ENCODE assay signal across 8 cellular contexts in the genomic region with DNA sequence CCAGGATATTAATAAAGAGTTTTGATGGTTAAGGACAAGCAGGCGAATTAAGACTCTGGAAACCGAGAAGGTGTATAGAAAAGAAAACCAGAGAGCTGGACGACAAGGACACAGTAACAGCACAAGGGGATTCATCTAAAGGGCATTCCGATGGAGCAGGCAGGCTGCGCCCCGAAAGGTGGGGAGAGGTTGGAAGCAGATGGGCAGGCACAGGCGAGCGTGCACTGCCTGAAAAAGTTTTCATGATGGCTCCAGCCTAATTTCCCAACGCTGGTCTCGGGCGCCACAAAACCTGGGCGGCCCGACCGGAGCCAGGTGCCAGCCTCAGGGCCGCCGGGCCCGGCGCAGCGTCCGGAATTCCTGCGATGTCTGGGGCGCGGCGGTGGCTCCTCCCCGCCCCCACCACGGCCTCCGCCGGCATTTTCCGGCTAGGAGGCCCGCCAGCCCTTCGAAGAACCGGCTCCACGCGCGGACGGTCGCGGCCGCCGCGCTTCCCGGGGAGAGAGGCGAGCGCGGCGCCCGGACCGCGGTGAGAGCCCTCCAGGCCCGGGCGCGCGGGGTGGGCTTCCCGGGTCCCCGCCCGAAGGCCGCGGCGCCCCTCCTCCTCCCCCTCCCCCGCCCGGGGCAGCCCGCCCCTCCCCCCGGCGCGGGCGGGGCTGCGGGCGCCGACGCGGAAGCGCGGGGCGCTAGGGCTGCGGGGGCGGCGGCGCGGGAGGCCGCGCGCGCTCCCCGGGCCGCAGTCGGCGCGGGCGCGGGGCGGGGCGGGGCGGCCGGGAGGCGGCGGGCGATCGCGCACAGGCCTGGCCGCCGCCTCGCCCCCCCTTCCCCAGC. TPM values are rescaled to one million over a fixed set of nuclear protein-coding genes. Genes with fewer than 3 reads are reported as not detected.
DNase-seq lines count a peak whose midpoint lies in the region; ATAC-seq and TF ChIP-seq lines count a peak whose summit lies in the region.

No MANE protein-coding gene starts in this region.

- H3K4me1 ChIP-seq in esophagus muscularis mucosa: peaks cover 15 to 38% (median 35%) of the 10 kb centered on the region in 4 donors

- intact Hi-C loops in esophagus muscularis mucosa (cut with DNase I): loop anchor here (2.0 to 5.0 kb wide), 3 partner anchors 27 to 99 kb away; partner anchors contain the start of gene VPS26C

- ATAC-seq in GM18873 (IDR thresholded peaks at IDR 0.05; ENCODE audit: low FRiP score, unreplicated experiment) (peak; percentile 16), HG03095 (IDR thresholded peaks at IDR 0.05; ENCODE audit: unreplicated experiment) (peak; percentile 21)

- H3K36me3 ChIP-seq in esophagus muscularis mucosa: no peaks in the 10 kb centered on the region

- no peaks in the 10 kb centered on the region for H3K9me3 ChIP-seq in esophagus muscularis mucosa

- WGBS in esophagus muscularis mucosa: 0% methylated on average over 12 of the region's 102 CpGs

- peak; percentile 72 for TF ChIP-seq POLR2A in esophagus muscularis mucosa (IDR thresholded peaks at IDR 0.05; ENCODE audit: low read depth)

- peak overlapping the region; percentile 79 to 97 (median 95) for H3K4me3 ChIP-seq in esophagus muscularis mucosa

- no peak for TF ChIP-seq CTCF in esophagus muscularis mucosa (IDR thresholded peaks at IDR 0.05)

- DNase-seq in AG08395 (ENCODE audit: low spot score) (peak; percentile 54), NCI-H774 (lab: John Stamatoyannopoulos, UW) (peak; percentile 72), activated T-cell treated with anti-CD3 and anti-CD28 coated beads for 48 hours (ENCODE audit: low read depth) (peak; percentile 56), esophagus muscularis mucosa (ENCODE audit: extremely low spot score) (no peak), myocyte (ENCODE audit: low read depth) (peak; percentile 81), stromal cell of bone marrow (ENCODE audit: low read depth) (peak; percentile 30)

- TF ChIP-seq EP300 in esophagus muscularis mucosa (IDR thresholded peaks at IDR 0.05): peak; percentile 7

- H3K27me3 ChIP-seq in esophagus muscularis mucosa: no peaks in the 10 kb centered on the region

- peak overlapping the region; percentile 99 to 100 (median 100) for H3K27ac ChIP-seq in esophagus muscularis mucosa (replicated peaks in 1 of 4)

RNA-seq across cellular contexts. Expression of gene DYRK1A, which starts 0.7 kb away (rescaled TPM):
- total RNA-seq in esophagus muscularis mucosa: 100 to 1,000 TPM in 1 of 4 donors, 10 to 100 TPM in 3; 81.8 to 108 (median 87.4) TPM
- 79.6 and 97.3 TPM in 2 replicates for total RNA-seq in myocyte
- 25.9 TPM for polyA plus RNA-seq in myocyte (2012)
